26 cellular contexts compared by ENCODE assay signal in genomic region chr3:567488-568173, GRCh38.
"Had no signal": no experiment of that assay in that cellular context is flagged by ENCODE, and none has a peak within 500 bp of the region (broad histone marks: within the 10 kb centered on the region; RNA-seq: fewer than 3 reads in every experiment).

No MANE protein-coding gene starts in this region.

- DNase-seq: dorsolateral prefrontal cortex; effector CD8-positive, alpha-beta T cell; endodermal cell; foreskin keratinocyte; heart left ventricle; hippocampal formation; left cardiac atrium; left lung; mesenchymal stem cell; midbrain; naive thymus-derived CD4-positive, alpha-beta T cell; nucleus accumbens; sigmoid colon; spleen; stimulated activated naive B cell treated with anti-CD40 and anti-IgM and Interleukin-4, amounts not matched to agents 10 μg/mL and 1 μg/mL and 100 μg/mL, for 72 hours; transverse colon; upper lobe of right lung; uterus had no signal

- H3K27me3 ChIP-seq: esophagus muscularis mucosa, foreskin keratinocyte, gastroesophageal sphincter, heart left ventricle, left lung, right atrium auricular region, sigmoid colon, spleen, suprapubic skin, transverse colon, upper lobe of right lung, uterus had no signal

- ATAC-seq: foreskin keratinocyte; gastroesophageal sphincter; heart left ventricle; left cardiac atrium; left lung; naive thymus-derived CD4-positive, alpha-beta T cell; stimulated activated naive B cell treated with anti-CD40 and anti-IgM and Interleukin-4, amounts not matched to agents 10 μg/mL and 1 μg/mL and 100 μg/mL, for 72 hours; upper lobe of right lung had no signal

- H3K4me1 ChIP-seq: esophagus muscularis mucosa, foreskin keratinocyte, gastroesophageal sphincter, heart left ventricle, left lung, prostate gland, right atrium auricular region, sigmoid colon, spleen, suprapubic skin, transverse colon, upper lobe of right lung, uterus had no signal

- H3K27ac ChIP-seq: dorsolateral prefrontal cortex, esophagus muscularis mucosa, foreskin keratinocyte, gastroesophageal sphincter, heart left ventricle, left lung, prostate gland, right atrium auricular region, sigmoid colon, spleen, suprapubic skin, transverse colon, upper lobe of right lung, uterus had no signal

- H3K4me3 ChIP-seq: dorsolateral prefrontal cortex, esophagus muscularis mucosa, gastroesophageal sphincter, heart left ventricle, left lung, prostate gland, right atrium auricular region, sigmoid colon, spleen, suprapubic skin, transverse colon, upper lobe of right lung, uterus had no signal

- FAIRE-seq: colon, endothelial cell of umbilical vein, islet of Langerhans had no signal

- H3K9me3 ChIP-seq: esophagus muscularis mucosa, gastroesophageal sphincter, left lung, prostate gland, right atrium auricular region, sigmoid colon, spleen, suprapubic skin, transverse colon, upper lobe of right lung, uterus had no signal

- H3K36me3 ChIP-seq: esophagus muscularis mucosa, gastroesophageal sphincter, heart left ventricle, left lung, prostate gland, right atrium auricular region, sigmoid colon, spleen, suprapubic skin, transverse colon, upper lobe of right lung, uterus had no signal
